In genomic region chr1:227869851-227870305, GRCh38 we compare ENCODE assay signal across 1 cellular context.
TF ChIP-seq lines count a peak whose summit lies in the region.

No MANE protein-coding gene starts in this region.

TF ChIP-seq in H1, 55 proteins besides CTCF, POLR2A, EP300 and RAD21 (continued from another document):
- no peak for TF ChIP-seq MAFK (IDR thresholded peaks at IDR 0.05; ENCODE audit: low read depth, low read length)
- no peak for TF ChIP-seq MAX (IDR thresholded peaks at IDR 0.05)
- no peak for TF ChIP-seq SP4 (IDR thresholded peaks at IDR 0.05; ENCODE audit: low read length)
- no peak for TF ChIP-seq SRF (IDR thresholded peaks at IDR 0.05; ENCODE audit: low read depth, low read length)
